20 cellular contexts compared by ENCODE assay signal in genomic region chr20:9160760-9161159, GRCh38.
DNase-seq lines count a peak whose midpoint lies in the region; TF ChIP-seq lines count a peak whose summit lies in the region.
"Had no signal": no experiment of that assay in that cellular context is flagged by ENCODE, and none has a peak within 500 bp of the region (broad histone marks: within the 10 kb centered on the region; RNA-seq: fewer than 3 reads in every experiment).

No MANE protein-coding gene starts in this region.

- H3K9me3 Mint-ChIP-seq in nephron = no peaks in the 10 kb centered on the region
- H3K9me3 Mint-ChIP-seq: H9 had no signal

- H3K36me3 ChIP-seq in BE2C = peaks cover 3% of the 10 kb centered on the region; the same call in 1 of the 2 replicates

- no peaks in the 10 kb centered on the region for H3K27me3 ChIP-seq in BE2C

- H3K4me3 Mint-ChIP-seq in nephron = no peak overlapping the region
- H3K4me3 Mint-ChIP-seq: activated naive CD8-positive, alpha-beta T cell; H9; IgD-negative memory B cell had no signal

- peaks cover 15% of the 10 kb centered on the region for H3K4me1 Mint-ChIP-seq in nephron
- H3K4me1 Mint-ChIP-seq: IgD-negative memory B cell had no signal

- no peaks in the 10 kb centered on the region for H3K27me3 Mint-ChIP-seq in nephron (ENCODE audit: low read depth)
- H3K27me3 Mint-ChIP-seq: activated naive CD8-positive, alpha-beta T cell; IgD-negative memory B cell; naive thymus-derived CD8-positive, alpha-beta T cell had no signal

- DNase-seq in AG10803 (ENCODE audit: low read depth) = peak; percentile 56
- DNase-seq in M059J (ENCODE audit: low read depth) = peak; percentile 41
- DNase-seq in fibroblast of mammary gland (ENCODE audit: low read depth) = peak; percentile 36
- DNase-seq in EL = no peak
- no peak for DNase-seq in SKM-1 (lab: John Stamatoyannopoulos, UW; ENCODE audit: unreplicated experiment)
- no peak for DNase-seq in BE2C
- no peak for DNase-seq in T-helper 2 cell
- DNase-seq: activated CD4-positive, alpha-beta T cell treated with anti-CD3 and anti-CD28 coated beads for 1 hour; activated T-cell treated with anti-CD3 and anti-CD28 coated beads for 4 hours; central memory CD4-positive, alpha-beta T cell; DMS79 treated with DMSO at 0.1 percent for 48 hours; H9; left colon; naive thymus-derived CD8-positive, alpha-beta T cell; NCI-H510A treated with DMSO at 0.1 percent for 48 hours; PC-9; stimulated activated naive CD4-positive, alpha-beta T cell had no signal

- H3K4me1 ChIP-seq in BE2C = peaks cover 47% of the 10 kb centered on the region

- H3K9me3 ChIP-seq in BE2C = no peaks in the 10 kb centered on the region

- H3K36me3 Mint-ChIP-seq in nephron (ENCODE audit: low read depth) = no peaks in the 10 kb centered on the region
- H3K36me3 Mint-ChIP-seq: activated naive CD8-positive, alpha-beta T cell; IgD-negative memory B cell; naive thymus-derived CD8-positive, alpha-beta T cell had no signal

- TF ChIP-seq CTCF in AG10803 (conservative IDR thresholded peaks at IDR 0.05; ENCODE audit: low read length) (no peak), fibroblast of mammary gland (conservative IDR thresholded peaks at IDR 0.05; ENCODE audit: control insufficient read depth, insufficient read depth, low read depth, low read length) (no peak), nephron (IDR thresholded peaks at IDR 0.05; ENCODE audit: unreplicated experiment in 3 of 3) (no peak), BE2C (IDR thresholded peaks at IDR 0.05; ENCODE audit: low read depth, low read length) (no peak)

- H3K4me3 ChIP-seq in AG10803 (ENCODE audit: low read length) (peak overlapping the region; percentile 34), fibroblast of mammary gland (ENCODE audit: control insufficient read depth, low read depth, low read length) (no peak overlapping the region), BE2C (ENCODE audit: low read depth, low read length) (no peak overlapping the region)
- H3K4me3 ChIP-seq: PC-9 had no signal

- H3K27ac Mint-ChIP-seq in nephron = peak overlapping the region; percentile 30 to 54 (median 41)
- H3K27ac Mint-ChIP-seq: activated naive CD8-positive, alpha-beta T cell; IgD-negative memory B cell had no signal

Comparison
In these comparisons a context has a peak if more than half of its experiments do, and no peak if none do; other contexts are left out.
1. DNase-seq: peak in AG10803 (single experiment), M059J (single experiment) and fibroblast of mammary gland (single experiment); none in EL (single experiment), SKM-1 (single experiment), BE2C (single experiment) and T-helper 2 cell (0 of 5).